8 cellular contexts compared by ENCODE assay signal in genomic region chr22:22692707-22693530, GRCh38. TPM values are rescaled to one million over a fixed set of nuclear protein-coding genes. Genes with fewer than 3 reads are reported as not detected.
DNase-seq lines count a peak whose midpoint lies in the region; ATAC-seq and TF ChIP-seq lines count a peak whose summit lies in the region.

No MANE protein-coding gene starts in this region.

- H4K20me1 ChIP-seq in osteoblast (ENCODE audit: insufficient read depth, low read length), result no peaks in the 10 kb centered on the region

- peak; percentile 12 for DNase-seq in GM04503 (ENCODE audit: low read depth)
- DNase-seq in NCI-H146 treated with DMSO at 0.1 percent for 48 hours (lab: John Stamatoyannopoulos, UW; ENCODE audit: unreplicated experiment), result peak; percentile 31
- peak; percentile 68 for DNase-seq in activated CD4-positive, alpha-beta T cell treated with anti-CD3 and anti-CD28 coated beads, Interleukin-2, amount 50 U/mL, for 1 hour
- peak; percentile 69 for DNase-seq in ecto neural progenitor cell (ENCODE audit: low spot score)
- DNase-seq in osteoblast (ENCODE audit: insufficient read length, low spot score, missing footprints), result peak; percentile 88
- no peak for DNase-seq in putamen (ENCODE audit: low spot score)
- no peak for DNase-seq in midbrain (lab: John Stamatoyannopoulos, UW)

- H3K4me2 ChIP-seq in osteoblast (ENCODE audit: insufficient read depth, low read length), result no peak overlapping the region

- no peak overlapping the region for H3K4me3 ChIP-seq in osteoblast (ENCODE audit: insufficient read depth, low read length)
- no peak overlapping the region for H3K4me3 ChIP-seq in gastroesophageal sphincter

- ATAC-seq in gastroesophageal sphincter, result no peak

- H3K27me3 ChIP-seq in osteoblast (ENCODE audit: insufficient read depth, low read length), result no peaks in the 10 kb centered on the region
- peaks cover 8% of the 10 kb centered on the region for H3K27me3 ChIP-seq in gastroesophageal sphincter

- H2AFZ ChIP-seq in osteoblast (ENCODE audit: low read length), result no peak overlapping the region

- peak; percentile 47 for TF ChIP-seq CTCF in osteoblast (IDR thresholded peaks at IDR 0.05; ENCODE audit: extremely low read depth, low read depth, low read length)
- peak in 1 of 4 experiments; percentile 12 for TF ChIP-seq CTCF in gastroesophageal sphincter (IDR thresholded peaks at IDR 0.05)

- H3K27ac ChIP-seq in osteoblast (ENCODE audit: low read depth, low read length) (no peak overlapping the region), gastroesophageal sphincter (no peak overlapping the region)

- no peak for TF ChIP-seq POLR2A in gastroesophageal sphincter (IDR thresholded peaks at IDR 0.05)

- peaks cover 7% of the 10 kb centered on the region for H3K4me1 ChIP-seq in osteoblast (ENCODE audit: insufficient read depth, low read length)
- no peaks in the 10 kb centered on the region for H3K4me1 ChIP-seq in gastroesophageal sphincter

- no peaks in the 10 kb centered on the region for H3K79me2 ChIP-seq in osteoblast (ENCODE audit: insufficient read depth, low read length)

- H3K36me3 ChIP-seq in osteoblast (ENCODE audit: insufficient read depth, low read length), result no peaks in the 10 kb centered on the region
- H3K36me3 ChIP-seq in gastroesophageal sphincter, result no peaks in the 10 kb centered on the region

- H3K9me3 ChIP-seq in osteoblast (ENCODE audit: low read depth, low read length) (no peaks in the 10 kb centered on the region), gastroesophageal sphincter (no peaks in the 10 kb centered on the region)

- 25 to 48% methylated on average over 2 to 4 of the region's 8 CpGs for WGBS in gastroesophageal sphincter (ENCODE audit: low coverage in 1 of 2), 2 donors

- TF ChIP-seq EP300 in gastroesophageal sphincter (IDR thresholded peaks at IDR 0.05), result no peak

RNA-seq across cellular contexts. Expression of gene GGTLC2, which starts 48.5 kb away (rescaled TPM):
- total RNA-seq in osteoblast, result not detected in 2 replicates
- not detected for total RNA-seq in gastroesophageal sphincter

Comparison
In these comparisons a context has a peak if more than half of its experiments do, and no peak if none do; other contexts are left out.
1. DNase-seq: peak in GM04503 (single experiment), NCI-H146 treated with DMSO at 0.1 percent for 48 hours (single experiment), activated CD4-positive, alpha-beta T cell treated with anti-CD3 and anti-CD28 coated beads, Interleukin-2, amount 50 U/mL, for 1 hour (single experiment), ecto neural progenitor cell (single experiment) and osteoblast (single experiment); none in putamen (single experiment) and midbrain (single experiment).